In the genomic region with DNA sequence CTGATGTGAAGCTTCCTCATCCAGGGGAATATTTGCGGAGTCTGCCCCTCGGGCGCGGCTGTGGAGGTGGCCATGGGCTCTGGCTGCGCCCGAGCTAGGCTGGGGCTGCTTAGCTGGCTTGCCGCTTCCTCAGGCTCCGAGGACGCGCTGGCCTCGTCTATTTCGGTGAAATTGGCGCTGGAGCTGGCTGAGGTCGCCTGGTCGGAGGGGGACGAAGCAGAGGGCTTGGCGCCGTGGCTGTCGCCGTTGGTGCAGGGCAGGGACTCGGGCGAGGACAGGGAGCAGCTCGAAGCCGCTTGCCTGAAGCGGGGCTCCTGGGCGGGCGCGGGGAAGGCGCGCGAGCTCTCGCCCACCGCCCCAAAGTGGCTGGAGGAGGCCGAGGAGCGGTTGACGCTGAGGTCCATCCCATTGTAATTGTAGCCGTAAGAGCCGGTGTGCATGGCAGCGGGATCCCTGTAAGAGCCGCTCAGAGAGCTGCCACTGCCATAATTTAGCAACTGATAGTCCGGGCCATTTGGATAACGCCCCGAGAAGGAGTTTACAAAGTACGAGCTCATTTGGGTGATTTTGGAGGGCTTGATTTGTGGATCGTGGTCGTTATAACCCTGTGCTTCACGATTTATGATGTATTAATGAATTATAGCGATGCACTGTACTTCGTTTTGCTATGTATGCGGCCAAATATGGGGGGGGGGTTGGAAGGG, we compare ENCODE assay signal across 8 cellular contexts. TPM values are rescaled to one million over a fixed set of nuclear protein-coding genes. Genes with fewer than 3 reads are reported as not detected.
DNase-seq lines count a peak whose midpoint lies in the region; ATAC-seq and TF ChIP-seq lines count a peak whose summit lies in the region.

A gene (minus strand): TSS at position 654 of the 704 bp plus-strand sequence. CDS start 97 bp downstream, at position 557.

- H3K27me3 Mint-ChIP-seq in T-helper 1 cell treated with Interleukin-12 subunit alpha and Interleukin-12 subunit beta and Interleukin-4 antibody, amounts not matched to agents 30 μg/mL and 1 μg/mL, for 36 hours (ENCODE audit: low read depth), result peaks cover 92% of the 10 kb centered on the region
- peaks cover 89% of the 10 kb centered on the region for H3K27me3 Mint-ChIP-seq in T-helper 2 cell treated with Interferon-gamma antibody and Interleukin-4, amounts not matched to agents 5 μg/mL and 100 μg/mL, for 36 hours (ENCODE audit: low read depth)

- H3K36me3 ChIP-seq in right atrium auricular region, result no peaks in the 10 kb centered on the region

- H3K9me3 ChIP-seq in right atrium auricular region, result no peaks in the 10 kb centered on the region

- H3K4me3 Mint-ChIP-seq in T-helper 1 cell treated with Interleukin-12 subunit alpha and Interleukin-12 subunit beta and Interleukin-4 antibody, amounts not matched to agents 30 μg/mL and 1 μg/mL, for 36 hours, result peak within 1 kb of the TSS; percentile 81
- peak within 1 kb of the TSS; percentile 83 for H3K4me3 Mint-ChIP-seq in T-helper 2 cell treated with Interferon-gamma antibody and Interleukin-4, amounts not matched to agents 5 μg/mL and 100 μg/mL, for 36 hours

- H3K4me1 ChIP-seq in right atrium auricular region, result peaks cover 0 to 45% of the 10 kb centered on the region in 2 donors

- no peak for TF ChIP-seq CTCF in right atrium auricular region (IDR thresholded peaks at IDR 0.05)

- H3K27ac Mint-ChIP-seq in T-helper 1 cell treated with Interleukin-12 subunit alpha and Interleukin-12 subunit beta and Interleukin-4 antibody, amounts not matched to agents 30 μg/mL and 1 μg/mL, for 36 hours, result peak within 1 kb of the TSS; percentile 13
- no peak within 1 kb of the TSS for H3K27ac Mint-ChIP-seq in T-helper 2 cell treated with Interferon-gamma antibody and Interleukin-4, amounts not matched to agents 5 μg/mL and 100 μg/mL, for 36 hours

- no peak for ATAC-seq in GM18907 (IDR thresholded peaks at IDR 0.05; ENCODE audit: unreplicated experiment)

- H3K27ac ChIP-seq in right atrium auricular region, result no peak within 1 kb of the TSS

- H3K4me3 ChIP-seq in right atrium auricular region, result peak within 1 kb of the TSS; percentile 12 to 37

- intact Hi-C loops in head of caudate nucleus (cut with DNase I), result no loop called here

- peaks cover 36 to 61% of the 10 kb centered on the region in 2 donors for H3K27me3 ChIP-seq in right atrium auricular region

- peaks cover 6% of the 10 kb centered on the region for H3K36me3 Mint-ChIP-seq in T-helper 1 cell treated with Interleukin-12 subunit alpha and Interleukin-12 subunit beta and Interleukin-4 antibody, amounts not matched to agents 30 μg/mL and 1 μg/mL, for 36 hours (ENCODE audit: low read depth)
- peaks cover 2% of the 10 kb centered on the region for H3K36me3 Mint-ChIP-seq in T-helper 2 cell treated with Interferon-gamma antibody and Interleukin-4, amounts not matched to agents 5 μg/mL and 100 μg/mL, for 36 hours (ENCODE audit: low read depth)

- H3K9me3 Mint-ChIP-seq in T-helper 1 cell treated with Interleukin-12 subunit alpha and Interleukin-12 subunit beta and Interleukin-4 antibody, amounts not matched to agents 30 μg/mL and 1 μg/mL, for 36 hours, result no peaks in the 10 kb centered on the region
- H3K9me3 Mint-ChIP-seq in T-helper 2 cell treated with Interferon-gamma antibody and Interleukin-4, amounts not matched to agents 5 μg/mL and 100 μg/mL, for 36 hours, result no peaks in the 10 kb centered on the region

- DNase-seq in T-helper 1 cell (no peak), right atrium auricular region (ENCODE audit: low spot score) (no peak), GF-D8 (lab: John Stamatoyannopoulos, UW) (no peak), head of caudate nucleus (no peak)
- no peak for DNase-seq in T-helper 2 cell treated with Interferon-gamma antibody and Interleukin-4, amounts not matched to agents 5 μg/mL and 100 μg/mL, for 36 hours (ENCODE audit: low spot score)
- peak; percentile 26 for DNase-seq in stimulated activated naive CD4-positive, alpha-beta T cell treated with Interleukin-2 at 50 U/mL for 16 hours (lab: John Stamatoyannopoulos, UW)

- peaks cover 49% of the 10 kb centered on the region for H3K4me1 Mint-ChIP-seq in T-helper 1 cell treated with Interleukin-12 subunit alpha and Interleukin-12 subunit beta and Interleukin-4 antibody, amounts not matched to agents 30 μg/mL and 1 μg/mL, for 36 hours (ENCODE audit: low read depth)
- H3K4me1 Mint-ChIP-seq in T-helper 2 cell treated with Interferon-gamma antibody and Interleukin-4, amounts not matched to agents 5 μg/mL and 100 μg/mL, for 36 hours (ENCODE audit: low read depth), result peaks cover 44% of the 10 kb centered on the region

RNA-seq across cellular contexts. Expression of the gene that starts here (rescaled TPM):
- not detected for total RNA-seq in right atrium auricular region
